ENCODE assay signal across 29 cellular contexts in genomic region chr4:148091896-148092295, GRCh38.
"Had no signal": no experiment of that assay in that cellular context is flagged by ENCODE, and none has a peak within 500 bp of the region (broad histone marks: within the 10 kb centered on the region; RNA-seq: fewer than 3 reads in every experiment).

No MANE protein-coding gene starts in this region.

- H3K9me3 ChIP-seq: MG63, SK-N-SH had no signal

- H3K27me3 ChIP-seq: cardiac muscle cell, MG63 had no signal

- H3K9ac ChIP-seq: KMS-11, SK-N-SH had no signal

- H3K4me1 Mint-ChIP-seq: activated CD4-positive, alpha-beta T cell treated with anti-CD3 and anti-CD28 coated beads for 36 hours had no signal

- H3K4me3 Mint-ChIP-seq: activated CD4-positive, alpha-beta memory T cell treated with anti-CD3 and anti-CD28 coated beads, Interleukin-2, amount 10 ng/mL, durations not matched to agents 7 days and 5 days; activated CD4-positive, alpha-beta T cell treated with anti-CD3 and anti-CD28 coated beads for 36 hours; activated naive CD4-positive, alpha-beta T cell treated with anti-CD3 and anti-CD28 coated beads for 36 hours; activated naive CD8-positive, alpha-beta T cell; activated T-helper 17 cell treated with anti-CD3 and anti-CD28 coated beads, Interleukin-2, amount 50 U/mL, for 72 hours; brain had no signal

- DNase-seq: activated CD4-positive, alpha-beta memory T cell treated with anti-CD3 and anti-CD28 coated beads, Interleukin-2, amount 10 ng/mL, durations not matched to agents 7 days and 5 days; activated CD4-positive, alpha-beta T cell treated with anti-CD3 and anti-CD28 coated beads for 36 hours; activated CD4-positive, alpha-beta T cell treated with anti-CD3 and anti-CD28 coated beads, Interleukin-2, amount 50 U/mL, for 1 hour; activated gamma-delta T cell; activated naive CD4-positive, alpha-beta T cell treated with anti-CD3 and anti-CD28 coated beads for 36 hours; activated T-cell treated with anti-CD3 and anti-CD28 coated beads for 4 hours; activated T-cell treated with anti-CD3 and anti-CD28 coated beads, Interleukin-2, amount 50 U/mL, for 48 hours; cerebellar nuclear complex; MG63; NCI-H1105; NCI-H1436; NCI-H1694 treated with DMSO at 0.1 percent for 48 hours; NCI-H2029 treated with DMSO at 0.1 percent for 48 hours; NCI-H446 treated with DMSO at 0.1 percent for 48 hours; NCI-H524 treated with DMSO at 0.1 percent for 48 hours; NCI-H774; NK-92 treated with Interleukin-12 subunit alpha and Interleukin-12 subunit beta, amount 100 ng/mL, for 24 hours; OCI-M1; RPMI8226; SK-N-SH; T-helper 1 cell had no signal

- H3K4me2 ChIP-seq: KMS-11, SK-N-SH had no signal

- H3K4me3 ChIP-seq: cardiac muscle cell, MG63 had no signal

- H3K27ac Mint-ChIP-seq: activated CD4-positive, alpha-beta memory T cell treated with anti-CD3 and anti-CD28 coated beads, Interleukin-2, amount 10 ng/mL, durations not matched to agents 7 days and 5 days; activated CD4-positive, alpha-beta T cell treated with anti-CD3 and anti-CD28 coated beads for 36 hours; activated naive CD4-positive, alpha-beta T cell treated with anti-CD3 and anti-CD28 coated beads for 36 hours; activated naive CD8-positive, alpha-beta T cell; activated T-helper 17 cell treated with anti-CD3 and anti-CD28 coated beads, Interleukin-2, amount 50 U/mL, for 72 hours had no signal

- H3K27ac ChIP-seq: cardiac muscle cell, KMS-11, VCaP had no signal

- ATAC-seq: activated CD4-positive, alpha-beta T cell treated with anti-CD3 and anti-CD28 coated beads for 36 hours; activated T-helper 17 cell treated with anti-CD3 and anti-CD28 coated beads, Interleukin-2, amount 50 U/mL, for 72 hours; Panc1; Right ventricle myocardium inferior had no signal

- H3K36me3 Mint-ChIP-seq: brain had no signal

- H3K27me3 Mint-ChIP-seq: activated CD4-positive, alpha-beta memory T cell treated with anti-CD3 and anti-CD28 coated beads, Interleukin-2, amount 10 ng/mL, durations not matched to agents 7 days and 5 days; activated CD4-positive, alpha-beta T cell treated with anti-CD3 and anti-CD28 coated beads for 36 hours; activated naive CD8-positive, alpha-beta T cell; activated T-helper 17 cell treated with anti-CD3 and anti-CD28 coated beads, Interleukin-2, amount 50 U/mL, for 72 hours had no signal

- H3K36me3 ChIP-seq: cardiac muscle cell, MG63 had no signal

- H3K9me3 Mint-ChIP-seq: activated CD4-positive, alpha-beta memory T cell treated with anti-CD3 and anti-CD28 coated beads, Interleukin-2, amount 10 ng/mL, durations not matched to agents 7 days and 5 days; activated T-helper 17 cell treated with anti-CD3 and anti-CD28 coated beads, Interleukin-2, amount 50 U/mL, for 72 hours; brain had no signal
